1 cellular context compared by ENCODE assay signal in genomic region chr14:53954551-53955233, GRCh38.
A peak's percentile ranks its signal among the peaks of the same experiment; 100 is the strongest.
TF ChIP-seq lines count a peak whose summit lies in the region.

No MANE protein-coding gene starts in this region.

TF ChIP-seq in H1, 55 proteins besides CTCF, POLR2A, EP300 and RAD21 (continued from another document):
- TF ChIP-seq SUZ12 (IDR thresholded peaks at IDR 0.05; ENCODE audit: low read length) (peak; percentile 79), FOSL1 (IDR thresholded peaks at IDR 0.05; ENCODE audit: insufficient read depth, low read depth, low read length) (no peak), TAF1 (IDR thresholded peaks at IDR 0.05; ENCODE audit: low read depth, low read length) (no peak), KDM1A (IDR thresholded peaks at IDR 0.05; ENCODE audit: borderline replicate concordance, low read length) (no peak), MAFK (IDR thresholded peaks at IDR 0.05; ENCODE audit: low read depth, low read length) (no peak), CHD7 (IDR thresholded peaks at IDR 0.05; ENCODE audit: insufficient replicate concordance, low read length) (no peak), RBBP5 (IDR thresholded peaks at IDR 0.05; ENCODE audit: borderline replicate concordance, low read depth, low read length) (peak; percentile 13; the same call in 1 of the 2 replicates), YY1 (IDR thresholded peaks at IDR 0.05; ENCODE audit: low read depth, low read length) (no peak), ASH2L (IDR thresholded peaks at IDR 0.05; ENCODE audit: low read length) (no peak), JUN (IDR thresholded peaks at IDR 0.05; ENCODE audit: low read depth, low read length) (no peak), POU5F1 (IDR thresholded peaks at IDR 0.05; ENCODE audit: low read depth, low read length) (no peak)
TF ChIP-seq in H1: peak in this region for 6.
